In genomic region chr11:66495401-66495844, GRCh38 we compare ENCODE assay signal across 15 cellular contexts. TPM values are rescaled to one million over a fixed set of nuclear protein-coding genes. Genes with fewer than 3 reads are reported as not detected.
A peak's percentile ranks its signal among the peaks of the same experiment; 100 is the strongest.
DNase-seq lines count a peak whose midpoint lies in the region; ATAC-seq and TF ChIP-seq lines count a peak whose summit lies in the region.
"Had no signal": no experiment of that assay in that cellular context is flagged by ENCODE, and none has a peak within 500 bp of the region (broad histone marks: within the 10 kb centered on the region; RNA-seq: fewer than 3 reads in every experiment).

No MANE protein-coding gene starts in this region.

- H3K4me1 ChIP-seq in Caco-2 (peaks cover 22% of the 10 kb centered on the region), OCI-LY1 (ENCODE audit: insufficient read depth, low read length, severe bottlenecking) (no peaks in the 10 kb centered on the region)

- H2AFZ ChIP-seq in OCI-LY1 (ENCODE audit: low read length): no peak overlapping the region

- H3K79me2 ChIP-seq in OCI-LY1 (ENCODE audit: insufficient read depth, low read length): no peaks in the 10 kb centered on the region

- TF ChIP-seq CTCF in 22Rv1 (IDR thresholded peaks at IDR 0.05) (peak; percentile 58), Caco-2 (IDR thresholded peaks at IDR 0.05; ENCODE audit: insufficient read depth in 1 of 2, low read depth in 1 of 2, low read length in 1 of 2, severe bottlenecking in 1 of 2, unreplicated experiment in 1 of 2) (peak; percentile 48 to 56), OCI-LY1 (IDR thresholded peaks at IDR 0.05; ENCODE audit: low read length) (peak; percentile 58), fibroblast of pulmonary artery (IDR thresholded peaks at IDR 0.05; ENCODE audit: low read length, missing control alignments) (peak; percentile 19)

- H3K27ac Mint-ChIP-seq in Caco-2 (ENCODE audit: unreplicated experiment): no peak overlapping the region
- H3K27ac Mint-ChIP-seq: activated naive CD8-positive, alpha-beta T cell had no signal

- BruUV-seq in Caco-2 (replicated peaks; lab: Mats Ljungman, UMichigan): no TSS peak

- CTCF ChIA-PET in Caco-2 (lab: Charles Lee): interaction anchor here (0.6 kb wide), 1 partner anchor 209 kb away, joined by 3 read pairs; no protein-coding TSS in a partner anchor

- H3K9me3 ChIP-seq in Caco-2: no peaks in the 10 kb centered on the region
- no peaks in the 10 kb centered on the region for H3K9me3 ChIP-seq in OCI-LY1 (ENCODE audit: low read length)

- H3K9me3 Mint-ChIP-seq in Caco-2 (ENCODE audit: unreplicated experiment): no peaks in the 10 kb centered on the region

- no peaks in the 10 kb centered on the region for H3F3A ChIP-seq in OCI-LY1 (ENCODE audit: insufficient read depth, low read length)

- H3K36me3 Mint-ChIP-seq in Caco-2 (ENCODE audit: insufficient read depth, unreplicated experiment): peaks cover 58% of the 10 kb centered on the region

- peak in 1 of 2 experiments; percentile 65 for DNase-seq in Caco-2
- DNase-seq in fibroblast of pulmonary artery (ENCODE audit: low read depth): no peak
- DNase-seq in activated effector memory CD4-positive, alpha-beta T cell treated with anti-CD3 and anti-CD28 coated beads, Interleukin-2, amount 50 U/mL, for 16 hours: no peak
- DNase-seq in activated CD4-positive, CD25-positive, alpha-beta regulatory T cell (lab: John Stamatoyannopoulos, UW): no peak
- DNase-seq: cortex of kidney, islet precursor cell, NCI-H226, retina, T-helper 2 cell had no signal

- intact Hi-C loops in Caco-2 (cut with micrococcal nuclease; ENCODE audit: unreplicated experiment): loop anchor here (1.0 kb wide), 1 partner anchor 183 kb away; no protein-coding TSS in a partner anchor

- no peak overlapping the region for H3K4me3 ChIP-seq in Caco-2 (ENCODE audit: low read depth, low read length)
- no peak overlapping the region for H3K4me3 ChIP-seq in OCI-LY1 (ENCODE audit: low read depth, low read length, poor library complexity, severe bottlenecking)
- H3K4me3 ChIP-seq in fibroblast of pulmonary artery (replicated peaks; ENCODE audit: low read depth, low read length): no peak overlapping the region

- H3K27me3 ChIP-seq in Caco-2 (replicated peaks; ENCODE audit: control insufficient read depth, insufficient read depth, low read length): no peaks in the 10 kb centered on the region
- no peaks in the 10 kb centered on the region for H3K27me3 ChIP-seq in OCI-LY1 (ENCODE audit: insufficient read depth, low read length)

- H3K4me2 ChIP-seq in OCI-LY1 (ENCODE audit: low read length): no peak overlapping the region

- H4K20me1 ChIP-seq in OCI-LY1 (ENCODE audit: insufficient read depth, low read length): no peaks in the 10 kb centered on the region

- H3K9me2 ChIP-seq in OCI-LY1 (ENCODE audit: low read depth, low read length): no peaks in the 10 kb centered on the region

- POLR2A ChIA-PET in Caco-2 (lab: Charles Lee): no interaction called here

- H3K27ac ChIP-seq in 22Rv1: no peak overlapping the region
- no peak overlapping the region for H3K27ac ChIP-seq in OCI-LY1 (ENCODE audit: low read depth, low read length, poor library complexity, severe bottlenecking)

- H3K4me3 Mint-ChIP-seq in Caco-2 (ENCODE audit: unreplicated experiment): no peak overlapping the region
- H3K4me3 Mint-ChIP-seq: activated naive CD8-positive, alpha-beta T cell had no signal

- no peak overlapping the region for H3K9ac ChIP-seq in OCI-LY1 (ENCODE audit: low read length)

- no peaks in the 10 kb centered on the region for H3K4me1 Mint-ChIP-seq in Caco-2 (ENCODE audit: low read depth, unreplicated experiment)

- no peaks in the 10 kb centered on the region for H3K27me3 Mint-ChIP-seq in Caco-2 (ENCODE audit: insufficient read depth, unreplicated experiment)
- H3K27me3 Mint-ChIP-seq: activated naive CD8-positive, alpha-beta T cell had no signal

- no peak for ATAC-seq in esophagus mucosa
- no peak for ATAC-seq in HG03565 (IDR thresholded peaks at IDR 0.05; ENCODE audit: unreplicated experiment)

- H3K36me3 ChIP-seq in Caco-2 (ENCODE audit: control insufficient read depth, insufficient read depth, low read length): peaks cover 3% of the 10 kb centered on the region
- peaks cover 82% of the 10 kb centered on the region for H3K36me3 ChIP-seq in OCI-LY1 (ENCODE audit: insufficient read depth, low read length)

RNA-seq across cellular contexts. Expression of gene BBS1, which starts 15.0 kb away (rescaled TPM):
- total RNA-seq in Caco-2 (2022) (47.1 and 50.0 TPM in 2 replicates), esophagus mucosa (11.8 TPM)

RNA-seq across cellular contexts. Expression of gene DPP3, which starts 15.2 kb away (rescaled TPM):
- 106 TPM in 2 replicates for total RNA-seq in Caco-2 (2022)
- 46.9 TPM for total RNA-seq in esophagus mucosa

RNA-seq across cellular contexts. Expression of gene PELI3, which starts 28.7 kb away (rescaled TPM):
- 21.0 and 21.1 TPM in 2 replicates for total RNA-seq in Caco-2 (2022)
- 3.7 TPM for total RNA-seq in esophagus mucosa

RNA-seq across cellular contexts. Expression of gene ZDHHC24, which starts 50.4 kb away (rescaled TPM):
- 25.1 and 26.9 TPM in 2 replicates for total RNA-seq in Caco-2 (2022)
- total RNA-seq in esophagus mucosa: 6.8 TPM

RNA-seq across cellular contexts. Expression of gene ACTN3, which starts 51.3 kb away (rescaled TPM):
- 0.16 TPM in 1 of 2 replicates, not detected in the other for total RNA-seq in Caco-2 (2022)
- 0.44 TPM for total RNA-seq in esophagus mucosa
- total RNA-seq: fibroblast of villous mesenchyme had no signal
